Comparison of ENCODE assay signal across 14 cellular contexts in genomic region chr9:116151966-116152381, GRCh38. TPM values are rescaled to one million over a fixed set of nuclear protein-coding genes. Genes with fewer than 3 reads are reported as not detected.
DNase-seq lines count a peak whose midpoint lies in the region; ATAC-seq, FAIRE-seq and TF ChIP-seq lines count a peak whose summit lies in the region.
"Had no signal": no experiment of that assay in that cellular context is flagged by ENCODE, and none has a peak within 500 bp of the region (broad histone marks: within the 10 kb centered on the region; RNA-seq: fewer than 3 reads in every experiment).

No MANE protein-coding gene starts in this region.

- TF ChIP-seq CTCF in PC-9 (conservative IDR thresholded peaks at IDR 0.05): no peak
- no peak for TF ChIP-seq CTCF in endothelial cell of umbilical vein (IDR thresholded peaks at IDR 0.05; ENCODE audit: extremely low read depth in 1 of 2, insufficient read depth in 1 of 2, low read depth in 1 of 2, low read length in 2 of 2)

- DNase-seq in AG20443 (ENCODE audit: low spot score) (peak; percentile 58), PC-9 (peak in 1 of 2 experiments; percentile 25), endothelial cell of umbilical vein (ENCODE audit: low read depth, low spot score) (peak; percentile 83), non-pigmented ciliary epithelial cell (ENCODE audit: low read depth) (peak; percentile 96), G401 (ENCODE audit: low spot score) (no peak)
- no peak for DNase-seq in natural killer cell treated with Interleukin-12 subunit alpha and Interleukin-12 subunit beta and Interleukin-15 and Interleukin-18, amount 100 ng/mL, for 72 hours (ENCODE audit: low spot score)
- DNase-seq: aorta; CD4-positive, CD25-positive, alpha-beta regulatory T cell; naive B cell; Peyer's patch; upper lobe of left lung had no signal

- peaks cover 5% of the 10 kb centered on the region for H3K9me3 Mint-ChIP-seq in natural killer cell treated with Interleukin-12 subunit alpha and Interleukin-12 subunit beta and Interleukin-15 and Interleukin-18, amount 100 ng/mL, for 72 hours

- H3K27ac ChIP-seq in PC-9: no peak overlapping the region
- peak overlapping the region; percentile 24 for H3K27ac ChIP-seq in endothelial cell of umbilical vein (ENCODE audit: insufficient read depth, low read depth, low read length)
- H3K27ac ChIP-seq: upper lobe of left lung, VCaP had no signal

- peaks cover 0 to 2% of the 10 kb centered on the region in 2 donors for H3K4me1 Mint-ChIP-seq in natural killer cell treated with Interleukin-12 subunit alpha and Interleukin-12 subunit beta and Interleukin-15 and Interleukin-18, amount 100 ng/mL, for 72 hours (ENCODE audit: low read depth in 2 of 2)

- H3K4me2 ChIP-seq in PC-9 (0 out of 2 replicates have a peak overlapping the region, but pooled peaks have one; percentile 93), endothelial cell of umbilical vein (ENCODE audit: insufficient read depth, low read length) (peak overlapping the region; percentile 79)

- no peaks in the 10 kb centered on the region for H3K9me1 ChIP-seq in endothelial cell of umbilical vein (replicated peaks; ENCODE audit: control insufficient read depth, extremely low read depth, insufficient read depth, low read length)

- H3K4me1 ChIP-seq in PC-9 (replicated peaks; ENCODE audit: insufficient read depth): peaks cover 31% of the 10 kb centered on the region
- peaks cover 3% of the 10 kb centered on the region for H3K4me1 ChIP-seq in endothelial cell of umbilical vein (ENCODE audit: control insufficient read depth, extremely low read depth, insufficient read depth, low read length)

- H3K27ac Mint-ChIP-seq in natural killer cell treated with Interleukin-12 subunit alpha and Interleukin-12 subunit beta and Interleukin-15 and Interleukin-18, amount 100 ng/mL, for 72 hours: no peak overlapping the region
- H3K27ac Mint-ChIP-seq: CD4-positive, CD25-positive, alpha-beta regulatory T cell; naive B cell had no signal

- H3K27me3 ChIP-seq in PC-9 (ENCODE audit: insufficient read depth, low read depth): no peaks in the 10 kb centered on the region
- peaks cover 0 to 22% of the 10 kb centered on the region in 2 experiments for H3K27me3 ChIP-seq in endothelial cell of umbilical vein (ENCODE audit: control insufficient read depth in 2 of 2, insufficient read depth in 2 of 2, low read length in 2 of 2)

- H4K20me1 ChIP-seq in PC-9 (ENCODE audit: insufficient read depth) (no peaks in the 10 kb centered on the region), endothelial cell of umbilical vein (replicated peaks; ENCODE audit: control insufficient read depth, extremely low read depth, insufficient read depth, low read length) (no peaks in the 10 kb centered on the region)

- FAIRE-seq in endothelial cell of umbilical vein (lab: Jason Lieb, UNC): peak; percentile 77

- H3K27me3 Mint-ChIP-seq in natural killer cell treated with Interleukin-12 subunit alpha and Interleukin-12 subunit beta and Interleukin-15 and Interleukin-18, amount 100 ng/mL, for 72 hours: peaks cover 46 to 51% of the 10 kb centered on the region in 2 donors

- no peaks in the 10 kb centered on the region for H3K36me3 ChIP-seq in PC-9 (ENCODE audit: low read depth)
- no peaks in the 10 kb centered on the region for H3K36me3 ChIP-seq in endothelial cell of umbilical vein (ENCODE audit: control insufficient read depth in 2 of 2, extremely low read depth in 1 of 2, insufficient read depth in 2 of 2, low read length in 2 of 2)
- H3K36me3 ChIP-seq: Peyer's patch, upper lobe of left lung had no signal

- H2AFZ ChIP-seq in PC-9: no peak overlapping the region
- no peak overlapping the region for H2AFZ ChIP-seq in endothelial cell of umbilical vein (ENCODE audit: low read depth, low read length)

- CTCF ChIA-PET in PC-9 (lab: Charles Lee) (interaction anchor here (0.6 to 2.2 kb wide), 6 partner anchors 12 to 560 kb away, joined by 3 to 15 read pairs (median 4); no protein-coding TSS in a partner anchor), endothelial cell of umbilical vein (lab: Charles Lee) (interaction anchor here (0.6 to 2.3 kb wide), 17 partner anchors 9 to 568 kb away, joined by 3 to 13 read pairs (median 3); no protein-coding TSS in a partner anchor)

- peak overlapping the region; percentile 13 for H3K9ac ChIP-seq in endothelial cell of umbilical vein (replicated peaks; ENCODE audit: extremely low read depth, insufficient read depth, low read length)

- no peak for TF ChIP-seq POLR2A in endothelial cell of umbilical vein (IDR thresholded peaks at IDR 0.05; ENCODE audit: low read depth, low read length)

- H3K36me3 Mint-ChIP-seq in natural killer cell treated with Interleukin-12 subunit alpha and Interleukin-12 subunit beta and Interleukin-15 and Interleukin-18, amount 100 ng/mL, for 72 hours: peaks cover 12% of the 10 kb centered on the region
- H3K36me3 Mint-ChIP-seq: CD4-positive, CD25-positive, alpha-beta regulatory T cell had no signal

- no peak overlapping the region for H3K4me3 Mint-ChIP-seq in natural killer cell treated with Interleukin-12 subunit alpha and Interleukin-12 subunit beta and Interleukin-15 and Interleukin-18, amount 100 ng/mL, for 72 hours
- H3K4me3 Mint-ChIP-seq: CD4-positive, CD25-positive, alpha-beta regulatory T cell; naive B cell had no signal

- ATAC-seq in HG02588 (IDR thresholded peaks at IDR 0.05; ENCODE audit: unreplicated experiment): no peak
- no peak for ATAC-seq in natural killer cell treated with Interleukin-12 subunit alpha and Interleukin-12 subunit beta and Interleukin-15 and Interleukin-18, amount 100 ng/mL, for 72 hours
- ATAC-seq in HG02852 (IDR thresholded peaks at IDR 0.05; ENCODE audit: unreplicated experiment): no peak

- intact Hi-C loops in PC-9 (cut with micrococcal nuclease; ENCODE audit: unreplicated experiment) (loop anchor here (1.0 to 10.0 kb wide), 8 partner anchors 133 to 561 kb away; no protein-coding TSS in a partner anchor), endothelial cell of umbilical vein (cut with micrococcal nuclease) (loop anchor here (1.0 to 2.0 kb wide), 4 partner anchors 126 to 559 kb away; no protein-coding TSS in a partner anchor)

- H3K9me2 ChIP-seq in PC-9 (ENCODE audit: insufficient read depth): no peaks in the 10 kb centered on the region

- H3K9me3 ChIP-seq in PC-9 (ENCODE audit: insufficient read depth, low read depth) (no peaks in the 10 kb centered on the region), endothelial cell of umbilical vein (replicated peaks; ENCODE audit: control insufficient read depth, insufficient read depth, low read length) (no peaks in the 10 kb centered on the region)
- H3K9me3 ChIP-seq: Peyer's patch, upper lobe of left lung had no signal

- peaks cover 16% of the 10 kb centered on the region for H3F3A ChIP-seq in PC-9 (ENCODE audit: insufficient read depth, low read depth)

- BruUV-seq in PC-9 (replicated peaks; lab: Mats Ljungman, UMichigan) (no TSS peak), endothelial cell of umbilical vein (replicated peaks; lab: Mats Ljungman, UMichigan) (no TSS peak)

- in situ Hi-C loops in G401 (cut with HindIII; ENCODE audit: low sequenced_read_pairs): no loop called here

- no peaks in the 10 kb centered on the region for H3K79me2 ChIP-seq in PC-9 (ENCODE audit: low read depth)
- H3K79me2 ChIP-seq in endothelial cell of umbilical vein (ENCODE audit: control insufficient read depth, insufficient read depth, low read length): no peaks in the 10 kb centered on the region

- POLR2A ChIA-PET in PC-9 (lab: Charles Lee; ENCODE audit: unreplicated experiment): interaction anchor here (0.6 kb wide), 2 partner anchors 28 to 183 kb away, joined by 4 to 7 read pairs; no protein-coding TSS in a partner anchor
- POLR2A ChIA-PET in endothelial cell of umbilical vein (lab: Charles Lee): no interaction called here

- dilution Hi-C loops in endothelial cell of umbilical vein (cut with MboI; ENCODE audit: extremely low pct_ligation_motif_present, low sequenced_read_pairs): no loop called here

- H3K4me3 ChIP-seq in PC-9 (no peak overlapping the region), endothelial cell of umbilical vein (replicated peaks in 1 of 3; ENCODE audit: insufficient read depth in 1 of 3, low read depth in 1 of 3, low read length in 3 of 3) (peak overlapping the region in 1 of 3 experiments; percentile 18)
- H3K4me3 ChIP-seq: Peyer's patch, upper lobe of left lung had no signal

TF ChIP-seq in endothelial cell of umbilical vein, 7 proteins besides CTCF, POLR2A, EP300 and RAD21:
- TF ChIP-seq GATA2 (IDR thresholded peaks at IDR 0.05; ENCODE audit: insufficient read depth, insufficient read length, low read depth, low read length): peak; percentile 90
- TF ChIP-seq JUN (IDR thresholded peaks at IDR 0.05; ENCODE audit: borderline replicate concordance, insufficient read depth, insufficient read length, low read depth): peak; percentile 81
- TF ChIP-seq EZH2 (IDR thresholded peaks at IDR 0.05; ENCODE audit: borderline replicate concordance, low read depth, low read length, severe bottlenecking): no peak
- no peak for TF ChIP-seq POLR2AphosphoS5 (IDR thresholded peaks at IDR 0.05; ENCODE audit: insufficient read depth, low read depth, low read length)
- no peak for TF ChIP-seq MAX (IDR thresholded peaks at IDR 0.05; ENCODE audit: insufficient read depth, insufficient read length)
- TF ChIP-seq MYC (IDR thresholded peaks at IDR 0.05; ENCODE audit: low read depth, low read length): no peak
- peak; percentile 80 for TF ChIP-seq FOS (IDR thresholded peaks at IDR 0.05; ENCODE audit: borderline replicate concordance, insufficient read depth, low read length)

RNA-seq across cellular contexts. Expression of gene PAPPA, which starts 1.6 kb away (rescaled TPM):
- 3.4 and 3.9 TPM in 2 replicates for total RNA-seq in PC-9 (2021)
- 0.12 and 0.13 TPM in 2 replicates for total RNA-seq in endothelial cell of umbilical vein
- polyA plus RNA-seq in endothelial cell of umbilical vein: 0.30 and 0.41 TPM in 2 replicates
- 0.24 and 0.26 TPM in 2 replicates for polyA plus RNA-seq in endothelial cell of umbilical vein (2011; cell fraction: cytosol; rRNA removed)
- 0.58 and 0.77 TPM in 2 replicates for polyA plus RNA-seq in endothelial cell of umbilical vein (2011; cell fraction: nucleus; rRNA removed)
- 0.35 and 0.75 TPM in 2 replicates for polyA plus RNA-seq in endothelial cell of umbilical vein (2012)
- polyA minus RNA-seq in endothelial cell of umbilical vein: 1.6 TPM in 2 replicates
- polyA minus RNA-seq in endothelial cell of umbilical vein (2011; cell fraction: cytosol; rRNA and poly(A)+ RNA removed): 2.7 TPM
- polyA minus RNA-seq in endothelial cell of umbilical vein (2011; cell fraction: nucleus; rRNA and poly(A)+ RNA removed): 2.0 and 2.2 TPM in 2 replicates
- total RNA-seq in G401 (2014; rRNA removed; shearing (Covaris generic)): 0.44 and 0.74 TPM in 2 replicates
- total RNA-seq in natural killer cell treated with Interleukin-12 subunit alpha and Interleukin-12 subunit beta and Interleukin-15 and Interleukin-18, amount 100 ng/mL, for 72 hours: not detected

Comparison
In these comparisons a context has a peak if more than half of its experiments do, and no peak if none do; other contexts are left out.
1. DNase-seq: peak in AG20443 (single experiment), endothelial cell of umbilical vein (single experiment) and non-pigmented ciliary epithelial cell (single experiment); none in G401 (single experiment) and natural killer cell treated with Interleukin-12 subunit alpha and Interleukin-12 subunit beta and Interleukin-15 and Interleukin-18, amount 100 ng/mL, for 72 hours (single experiment).